ENCODE assay signal across 23 cellular contexts in genomic region chr10:116545122-116545521, GRCh38. TPM values are rescaled to one million over a fixed set of nuclear protein-coding genes. Genes with fewer than 3 reads are reported as not detected.
"Had no signal": no experiment of that assay in that cellular context is flagged by ENCODE, and none has a peak within 500 bp of the region (broad histone marks: within the 10 kb centered on the region; RNA-seq: fewer than 3 reads in every experiment).

No MANE protein-coding gene starts in this region.

- H3K4me1 ChIP-seq: SJSA1 had no signal

- H3K27me3 ChIP-seq: SJSA1 had no signal

- H3K4me3 ChIP-seq: MG63, SJSA1, SK-N-MC had no signal

- H3K9me3 ChIP-seq: MG63, SJSA1 had no signal

- DNase-seq: Karpas-422, KG1, MG63, NCI-H1092, NCI-H1105 treated with DMSO at 0.1 percent for 48 hours, NCI-H1417 treated with DMSO at 0.1 percent for 48 hours, NCI-H146, NCI-H1694 treated with DMSO at 0.1 percent for 48 hours, NCI-H1930, NCI-H2081, NCI-H2107, NCI-H2227 treated with DMSO at 0.1 percent for 48 hours, NCI-H524, NCI-H69, NCI-H774, Right ventricle myocardium superior, RPMI8226, SIG-M5 had no signal

- H3K36me3 ChIP-seq: MG63, SJSA1 had no signal

- H3K27ac ChIP-seq: SJSA1, SK-N-MC had no signal

- FAIRE-seq: RCC 7860 had no signal

RNA-seq across cellular contexts. Expression of gene PNLIP, which starts 0.6 kb away (rescaled TPM):
- total RNA-seq: HT1080, NCI-H460, Right ventricle myocardium superior, SJSA1 had no signal

RNA-seq across cellular contexts. Expression of gene PNLIPRP1, which starts 45.6 kb away (rescaled TPM):
- total RNA-seq: HT1080, NCI-H460, Right ventricle myocardium superior, SJSA1 had no signal
